Comparison of ENCODE assay signal across 12 cellular contexts in genomic region chr4:47736555-47736954, GRCh38.
DNase-seq lines count a peak whose midpoint lies in the region; ATAC-seq and TF ChIP-seq lines count a peak whose summit lies in the region.
"Had no signal": no experiment of that assay in that cellular context is flagged by ENCODE, and none has a peak within 500 bp of the region (broad histone marks: within the 10 kb centered on the region; RNA-seq: fewer than 3 reads in every experiment).

No MANE protein-coding gene starts in this region.

- intact Hi-C loops in Right ventricle myocardium superior (cut with DNase I), result no loop called here
- intact Hi-C loops in left ventricle myocardium inferior (cut with micrococcal nuclease), result no loop called here

- H3K27ac Mint-ChIP-seq in progenitor cell of endocrine pancreas, result peak overlapping the region; percentile 57
- H3K27ac Mint-ChIP-seq: CD4-positive, CD25-positive, alpha-beta regulatory T cell had no signal

- H3K4me3 ChIP-seq in left ventricle myocardium inferior (no peak overlapping the region), H7 (ENCODE audit: insufficient read depth, low read depth, low read length) (no peak overlapping the region)
- H3K4me3 ChIP-seq: BLaER1 treated with 17β-estradiol and CSF1 and Interleukin-3, amounts not matched to agents 10 nM and 100 nM; GM23248 had no signal

- DNase-seq in OCI-M1 (lab: John Stamatoyannopoulos, UW) (peak; percentile 66), Right ventricle myocardium superior (no peak), left ventricle myocardium inferior (no peak), progenitor cell of endocrine pancreas (ENCODE audit: low spot score, unreplicated experiment) (no peak), midbrain (lab: John Stamatoyannopoulos, UW) (no peak), H7 (no peak)
- no peak for DNase-seq in activated CD8-positive, alpha-beta memory T cell treated with anti-CD3 and anti-CD28 coated beads, Interleukin-2, amount 50 U/mL, for 48 hours
- DNase-seq: ACHN; CD4-positive, CD25-positive, alpha-beta regulatory T cell; GM23248; IMR-90 had no signal

- peak; percentile 84 for ATAC-seq in Right ventricle myocardium superior (ENCODE audit: poor library complexity)

- H3K4me1 Mint-ChIP-seq in progenitor cell of endocrine pancreas (ENCODE audit: low read depth), result peaks cover 35% of the 10 kb centered on the region
- H3K4me1 Mint-ChIP-seq: CD4-positive, CD25-positive, alpha-beta regulatory T cell had no signal

- TF ChIP-seq CTCF in left ventricle myocardium inferior (IDR thresholded peaks at IDR 0.05; ENCODE audit: borderline replicate concordance), result no peak
- TF ChIP-seq CTCF in progenitor cell of endocrine pancreas (IDR thresholded peaks at IDR 0.05; ENCODE audit: unreplicated experiment), result no peak

- H3K27me3 Mint-ChIP-seq in progenitor cell of endocrine pancreas, result no peaks in the 10 kb centered on the region

- peak overlapping the region; percentile 68 for H3K27ac ChIP-seq in left ventricle myocardium inferior (replicated peaks)
- H3K27ac ChIP-seq: BLaER1 treated with 17β-estradiol and CSF1 and Interleukin-3, amounts not matched to agents 10 nM and 100 nM; GM23248 had no signal

- no peak overlapping the region for H3K4me3 Mint-ChIP-seq in progenitor cell of endocrine pancreas (ENCODE audit: low read depth)
- H3K4me3 Mint-ChIP-seq: CD4-positive, CD25-positive, alpha-beta regulatory T cell had no signal

- no peaks in the 10 kb centered on the region for H3K36me3 ChIP-seq in left ventricle myocardium inferior
- H3K36me3 ChIP-seq in H7 (replicated peaks; ENCODE audit: control insufficient read depth, insufficient read depth, low read length), result no peaks in the 10 kb centered on the region
- H3K36me3 ChIP-seq: BLaER1 treated with 17β-estradiol and CSF1 and Interleukin-3, amounts not matched to agents 10 nM and 100 nM had no signal

- peaks cover 47% of the 10 kb centered on the region for H3K4me1 ChIP-seq in left ventricle myocardium inferior

- peaks cover 12% of the 10 kb centered on the region for H3K9me3 Mint-ChIP-seq in progenitor cell of endocrine pancreas (ENCODE audit: low read depth)

- H3K36me3 Mint-ChIP-seq in progenitor cell of endocrine pancreas (ENCODE audit: insufficient read depth), result no peaks in the 10 kb centered on the region
- H3K36me3 Mint-ChIP-seq: CD4-positive, CD25-positive, alpha-beta regulatory T cell had no signal

- H3K9me3 ChIP-seq in left ventricle myocardium inferior (replicated peaks), result peaks cover 25% of the 10 kb centered on the region

- H3K27me3 ChIP-seq in left ventricle myocardium inferior (ENCODE audit: low read depth) (no peaks in the 10 kb centered on the region), H7 (ENCODE audit: control insufficient read depth, insufficient read depth, low read length) (no peaks in the 10 kb centered on the region)
- H3K27me3 ChIP-seq: BLaER1 treated with 17β-estradiol and CSF1 and Interleukin-3, amounts not matched to agents 10 nM and 100 nM had no signal
